ENCODE assay signal across 8 cellular contexts in genomic region chr1:154955039-154955717, GRCh38.
A peak's percentile ranks its signal among the peaks of the same experiment; 100 is the strongest.
DNase-seq lines count a peak whose midpoint lies in the region; ATAC-seq, FAIRE-seq and TF ChIP-seq lines count a peak whose summit lies in the region.

No MANE protein-coding gene starts in this region.

- FAIRE-seq in GM19239 (lab: Jason Lieb, UNC): peak; percentile 59

- in situ Hi-C loops in KBM-7 (cut with MboI; ENCODE audit: low pct_unique_long_range_greater_than_20kb, low sequenced_read_pairs): no loop called here

- ATAC-seq in GM18519 (IDR thresholded peaks at IDR 0.05; ENCODE audit: low FRiP score, unreplicated experiment): no peak

- H3K9me3 ChIP-seq in iPS DF 6.9 (ENCODE audit: control insufficient read depth, insufficient read depth, low read length): no peaks in the 10 kb centered on the region

- TF ChIP-seq CTCF in AG09319 (IDR thresholded peaks at IDR 0.05; ENCODE audit: low read depth, low read length): no peak

- peak; percentile 35 for DNase-seq in AG09319 (ENCODE audit: extremely low read depth, low read depth)
- DNase-seq in GM19239 (ENCODE audit: insufficient read length, low spot score): peak; percentile 64
- peak; percentile 84 for DNase-seq in KBM-7
- DNase-seq in T follicular helper cell (ENCODE audit: low read depth): peak; percentile 95
- peak in 51 of 58 donors; percentile 21 to 91 (median 62) for DNase-seq in anterior cingulate cortex (lab: John Stamatoyannopoulos, UW)
- no peak for DNase-seq in iPS DF 6.9 (ENCODE audit: low read depth, low spot score)
- DNase-seq in skeletal muscle cell (ENCODE audit: low read depth): no peak

- H3K4me3 ChIP-seq in iPS DF 6.9 (ENCODE audit: low read length): peak overlapping the region; percentile 47; the same call in 1 of the 2 replicates
- H3K4me3 ChIP-seq in skeletal muscle cell (ENCODE audit: low read depth, low read length): peak overlapping the region; percentile 65

- H3K27ac ChIP-seq in iPS DF 6.9 (ENCODE audit: low read length): no peak overlapping the region

- H3K4me1 ChIP-seq in iPS DF 6.9 (ENCODE audit: control insufficient read depth, insufficient read depth, low read length): peaks cover 7% of the 10 kb centered on the region; the same call in 1 of the 2 replicates

- no CpG with 5 or more reads among the region's 4 CpGs for WGBS in iPS DF 6.9 (ENCODE audit: insufficient coverage, insufficient read length)

- H3K36me3 ChIP-seq in iPS DF 6.9 (ENCODE audit: control insufficient read depth, insufficient read depth, low read length): 0 out of 2 replicates have a peak, but pooled peaks cover 6% of the 10 kb centered on the region

- no peaks in the 10 kb centered on the region for H3K27me3 ChIP-seq in iPS DF 6.9 (ENCODE audit: control insufficient read depth, insufficient read depth, low read length)

Comparison
In these comparisons a context has a peak if more than half of its experiments do, and no peak if none do; other contexts are left out.
1. DNase-seq: peak in AG09319 (single experiment), GM19239 (single experiment), KBM-7 (single experiment), T follicular helper cell (single experiment) and anterior cingulate cortex (51 of 58); none in iPS DF 6.9 (single experiment) and skeletal muscle cell (single experiment).